8 cellular contexts compared by ENCODE assay signal in the genomic region with DNA sequence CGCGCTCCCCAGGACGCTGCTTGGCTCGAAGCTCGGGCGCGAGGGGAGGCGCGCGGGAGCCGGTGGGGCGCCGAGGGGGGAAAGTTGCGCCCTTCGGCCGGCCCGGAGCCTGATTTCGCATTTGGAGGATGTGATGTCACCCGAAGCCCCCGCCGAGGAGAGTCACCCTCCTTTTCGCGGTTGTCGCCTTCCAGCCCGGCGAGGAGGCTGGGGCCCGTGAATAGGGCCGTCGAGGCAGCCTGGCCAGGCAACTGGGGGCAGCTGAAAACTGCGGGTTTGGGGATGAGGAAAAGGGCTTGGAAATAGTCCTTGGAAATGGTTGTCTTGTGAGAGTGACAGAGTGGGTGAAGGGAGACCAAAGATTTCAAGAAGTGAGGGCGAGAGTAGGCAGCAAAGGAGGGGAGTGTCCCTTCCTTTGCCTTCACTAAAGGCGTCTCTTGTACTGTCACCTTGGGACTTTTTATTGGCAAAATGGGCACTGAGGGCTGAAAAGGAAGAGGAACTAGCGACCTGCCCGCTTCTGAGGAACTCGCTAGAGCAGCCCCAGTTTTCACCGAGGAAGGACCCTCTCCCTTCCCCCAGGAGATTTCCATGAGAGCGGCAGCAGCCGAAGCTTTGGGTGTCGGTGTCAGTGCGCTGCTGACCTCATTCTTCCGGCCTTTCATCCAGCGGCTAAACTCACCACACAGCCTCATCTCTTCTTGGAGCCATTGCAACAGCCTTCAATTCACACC. TPM values are rescaled to one million over a fixed set of nuclear protein-coding genes. Genes with fewer than 3 reads are reported as not detected.
A peak's percentile ranks its signal among the peaks of the same experiment; 100 is the strongest.
DNase-seq lines count a peak whose midpoint lies in the region; ATAC-seq and TF ChIP-seq lines count a peak whose summit lies in the region.

A gene (minus strand): TSS at position 86 of the 734 bp plus-strand sequence. CDS start 88 bp downstream, outside the sequence.

- H3K36me3 Mint-ChIP-seq in activated CD4-positive, alpha-beta memory T cell treated with anti-CD3 and anti-CD28 coated beads for 36 hours = peaks cover 11% of the 10 kb centered on the region

- H3K4me3 ChIP-seq in H7 (ENCODE audit: insufficient read depth, low read depth, low read length) = peak within 1 kb of the TSS; percentile 31; the same call in 1 of the 2 replicates
- no peak within 1 kb of the TSS for H3K4me3 ChIP-seq in fibroblast of pulmonary artery (replicated peaks; ENCODE audit: low read depth, low read length)

- H3K4me3 Mint-ChIP-seq in activated CD4-positive, alpha-beta memory T cell treated with anti-CD3 and anti-CD28 coated beads for 36 hours = peak within 1 kb of the TSS; percentile 71

- CTCF ChIA-PET in activated CD4-positive, alpha-beta memory T cell treated with anti-CD3 and anti-CD28 coated beads for 36 hours (lab: Charles Lee) = no interaction called here

- peaks cover 13% of the 10 kb centered on the region for H3K9me3 Mint-ChIP-seq in activated CD4-positive, alpha-beta memory T cell treated with anti-CD3 and anti-CD28 coated beads for 36 hours

- no peak within 1 kb of the TSS for H3K27ac Mint-ChIP-seq in activated CD4-positive, alpha-beta memory T cell treated with anti-CD3 and anti-CD28 coated beads for 36 hours

- H3K27me3 Mint-ChIP-seq in activated CD4-positive, alpha-beta memory T cell treated with anti-CD3 and anti-CD28 coated beads for 36 hours = peaks cover 67% of the 10 kb centered on the region

- POLR2A ChIA-PET in activated CD4-positive, alpha-beta memory T cell treated with anti-CD3 and anti-CD28 coated beads for 36 hours (lab: Charles Lee) = no interaction called here

- no peak for ATAC-seq in GM18498 (IDR thresholded peaks at IDR 0.05; ENCODE audit: unreplicated experiment)

- no peaks in the 10 kb centered on the region for H3K36me3 ChIP-seq in H7 (replicated peaks; ENCODE audit: control insufficient read depth, insufficient read depth, low read length)

- intact Hi-C loops in activated CD4-positive, alpha-beta memory T cell treated with anti-CD3 and anti-CD28 coated beads for 36 hours (cut with micrococcal nuclease) = loop anchor here (2.0 kb wide), 1 partner anchor 18 kb away; no protein-coding TSS in a partner anchor

- peak; percentile 72 for DNase-seq in H7
- DNase-seq in activated CD4-positive, alpha-beta memory T cell treated with anti-CD3 and anti-CD28 coated beads for 36 hours = peak; percentile 48
- DNase-seq in fibroblast of pulmonary artery (ENCODE audit: low read depth) = peak; percentile 42
- peak; percentile 67 for DNase-seq in stimulated activated CD8-positive, alpha-beta memory T cell treated with anti-CD3 and anti-CD28 coated beads, Interleukin-12 subunit alpha, Interleukin-12 subunit beta, amount 100 ng/mL, for 1 hour (ENCODE audit: low read depth)
- no peak for DNase-seq in NCI-H2196 (lab: John Stamatoyannopoulos, UW; ENCODE audit: unreplicated experiment)
- no peak for DNase-seq in T-helper 9 cell
- no peak for DNase-seq in midbrain (lab: John Stamatoyannopoulos, UW)

- H3K4me1 Mint-ChIP-seq in activated CD4-positive, alpha-beta memory T cell treated with anti-CD3 and anti-CD28 coated beads for 36 hours (ENCODE audit: low read depth) = peaks cover 21% of the 10 kb centered on the region

- H3K27me3 ChIP-seq in H7 (ENCODE audit: control insufficient read depth, insufficient read depth, low read length) = peaks cover 52% of the 10 kb centered on the region

- TF ChIP-seq CTCF in fibroblast of pulmonary artery (IDR thresholded peaks at IDR 0.05; ENCODE audit: low read length, missing control alignments) = no peak

RNA-seq across cellular contexts. Expression of the gene that starts here (rescaled TPM):
- not detected in 2 replicates for total RNA-seq in H7 (2014; rRNA removed; shearing (Covaris generic))
- 1 to 10 TPM; 2.7 to 3.0 TPM for total RNA-seq in activated CD4-positive, alpha-beta memory T cell treated with anti-CD3 and anti-CD28 coated beads for 36 hours

Comparison
In these comparisons a context has a peak if more than half of its experiments do, and no peak if none do; other contexts are left out.
1. Peak in DNase-seq and H3K4me3 ChIP-seq in H7; RNA of the gene not detected or under 1 TPM.
2. DNase-seq: peak in activated CD4-positive, alpha-beta memory T cell treated with anti-CD3 and anti-CD28 coated beads for 36 hours (single experiment), fibroblast of pulmonary artery (single experiment) and stimulated activated CD8-positive, alpha-beta memory T cell treated with anti-CD3 and anti-CD28 coated beads, Interleukin-12 subunit alpha, Interleukin-12 subunit beta, amount 100 ng/mL, for 1 hour (single experiment); none in NCI-H2196 (single experiment), T-helper 9 cell (single experiment) and midbrain (single experiment).